In the genomic region with DNA sequence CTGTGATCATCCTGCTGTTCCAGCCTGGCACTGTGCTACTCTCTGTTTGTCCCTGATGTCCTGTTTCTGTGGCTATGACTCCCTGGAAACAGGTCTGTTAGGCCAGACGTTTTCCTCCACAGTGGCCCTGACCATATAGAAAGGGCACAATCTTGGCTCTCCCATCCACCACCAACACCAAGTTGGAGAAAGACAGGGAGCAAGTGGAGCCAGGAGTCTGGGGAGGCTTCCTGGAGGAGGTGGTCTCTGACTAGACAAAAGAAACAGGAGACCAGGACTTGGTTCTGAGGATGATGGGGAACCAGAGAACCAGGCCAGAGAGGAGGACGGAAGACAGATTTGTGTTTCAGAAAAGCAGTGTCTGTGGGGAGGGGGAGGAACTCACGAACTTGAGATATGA, we compare ENCODE assay signal across 1 cellular context.
TF ChIP-seq lines count a peak whose summit lies in the region.

No MANE protein-coding gene starts in this region.

TF ChIP-seq in K562, 482 proteins besides CTCF, POLR2A, EP300 and RAD21 (continued from another document):
- TF ChIP-seq RCOR1 (IDR thresholded peaks at IDR 0.05; ENCODE audit: borderline replicate concordance in 1 of 2, low read depth in 2 of 2, low read length in 2 of 2): 0 out of 4 replicates have a peak, but pooled peaks of 1 of the 2 experiments have one; percentile 14
